In the genomic region with DNA sequence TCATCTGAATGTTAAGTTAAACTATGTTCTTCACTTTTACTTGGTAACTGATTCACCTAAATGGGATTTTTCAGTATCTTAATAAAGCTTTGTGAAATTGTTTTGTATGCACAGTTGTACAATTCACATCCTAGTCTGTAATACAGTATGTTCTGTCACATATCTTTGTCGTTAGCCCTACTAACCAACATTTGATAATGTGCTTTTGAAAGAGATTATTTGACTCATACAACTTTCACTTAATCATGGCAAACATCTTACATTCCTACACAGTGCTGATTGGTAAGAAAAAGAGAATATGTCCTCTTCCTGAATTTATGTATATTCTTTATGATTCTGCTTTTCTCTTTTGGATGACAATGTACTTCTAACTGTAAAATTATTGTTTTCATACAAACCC, we compare ENCODE assay signal across 17 cellular contexts.
DNase-seq lines count a peak whose midpoint lies in the region; ATAC-seq and TF ChIP-seq lines count a peak whose summit lies in the region.
"Had no signal": no experiment of that assay in that cellular context is flagged by ENCODE, and none has a peak within 500 bp of the region (broad histone marks: within the 10 kb centered on the region; RNA-seq: fewer than 3 reads in every experiment).

No MANE protein-coding gene starts in this region.

- TF ChIP-seq CTCF in HFFc6 (IDR thresholded peaks at IDR 0.05) (no peak), fibroblast of mammary gland (conservative IDR thresholded peaks at IDR 0.05; ENCODE audit: control insufficient read depth, insufficient read depth, low read depth, low read length) (no peak), smooth muscle cell (IDR thresholded peaks at IDR 0.05; ENCODE audit: borderline replicate concordance, insufficient read depth, poor library complexity, severe bottlenecking) (no peak), body of pancreas (IDR thresholded peaks at IDR 0.05) (no peak)

- H3K36me3 Mint-ChIP-seq in HFFc6 (ENCODE audit: low read depth) = peaks cover 30% of the 10 kb centered on the region

- H3K9ac ChIP-seq in adipocyte (ENCODE audit: low read length) (no peak overlapping the region), smooth muscle cell (ENCODE audit: low read depth) (peak overlapping the region; percentile 10)

- ATAC-seq in body of pancreas (no peak), HG03442 (IDR thresholded peaks at IDR 0.05; ENCODE audit: unreplicated experiment) (no peak), HG03097 (IDR thresholded peaks at IDR 0.05; ENCODE audit: low FRiP score, unreplicated experiment) (no peak)
- ATAC-seq: left lobe of liver had no signal

- no peaks in the 10 kb centered on the region for H3K27me3 Mint-ChIP-seq in HFFc6 (ENCODE audit: insufficient read depth)
- H3K27me3 Mint-ChIP-seq: brain had no signal

- no peak for DNase-seq in HFFc6
- DNase-seq in adipocyte (ENCODE audit: low read depth) = peak; percentile 29
- DNase-seq in fibroblast of mammary gland (ENCODE audit: low read depth) = peak; percentile 57
- DNase-seq in smooth muscle cell (lab: John Stamatoyannopoulos, UW; ENCODE audit: unreplicated experiment) = no peak
- no peak for DNase-seq in body of pancreas
- DNase-seq: activated CD4-positive, alpha-beta T cell treated with anti-CD3 and anti-CD28 coated beads for 4 hours; activated naive CD4-positive, alpha-beta T cell treated with Interleukin-2 at 50 U/mL for 16 hours; NCI-H146; SHP77 treated with DMSO at 0.1 percent for 48 hours; spleen; stimulated activated naive CD4-positive, alpha-beta T cell; transverse colon had no signal

- H4K20me1 ChIP-seq in smooth muscle cell (ENCODE audit: low read depth) = no peaks in the 10 kb centered on the region

- peaks cover 30% of the 10 kb centered on the region for H3K9me3 Mint-ChIP-seq in HFFc6

- H3K4me1 ChIP-seq in adipocyte (ENCODE audit: control insufficient read depth, insufficient read depth, low read length) (peaks cover 10% of the 10 kb centered on the region), smooth muscle cell (ENCODE audit: low read depth) (peaks cover 6% of the 10 kb centered on the region), body of pancreas (no peaks in the 10 kb centered on the region)
- H3K4me1 ChIP-seq: spleen had no signal

- intact Hi-C loops in body of pancreas (cut with DNase I) = no loop called here

- H3K27ac ChIP-seq in smooth muscle cell (ENCODE audit: low read depth) (peak overlapping the region; percentile 76), body of pancreas (no peak overlapping the region)
- H3K27ac ChIP-seq: C4-2B, spleen, transverse colon had no signal

- H3K4me3 ChIP-seq in adipocyte (ENCODE audit: low read length) (no peak overlapping the region), fibroblast of mammary gland (ENCODE audit: control insufficient read depth, low read depth, low read length) (no peak overlapping the region), smooth muscle cell (no peak overlapping the region), body of pancreas (no peak overlapping the region)
- H3K4me3 ChIP-seq: spleen, transverse colon had no signal

- WGBS in smooth muscle cell (ENCODE audit: low lambda C conversion rate) = 3% methylated on average over 1 of the region's 1 CpG
- 15 to 30% methylated on average over 1 of the region's 1 CpG for WGBS in body of pancreas, 2 donors

- peaks cover 40% of the 10 kb centered on the region for H3K4me1 Mint-ChIP-seq in HFFc6 (ENCODE audit: low read depth)

- peak overlapping the region; percentile 56 for H3K4me2 ChIP-seq in smooth muscle cell

- H3K79me2 ChIP-seq in smooth muscle cell (ENCODE audit: low read depth) = no peaks in the 10 kb centered on the region

- H2AFZ ChIP-seq in smooth muscle cell (ENCODE audit: low read depth) = no peak overlapping the region

- H3K36me3 ChIP-seq in adipocyte (ENCODE audit: control insufficient read depth, insufficient read depth, low read length, severe bottlenecking) (no peaks in the 10 kb centered on the region), smooth muscle cell (ENCODE audit: low read depth) (peaks cover 10% of the 10 kb centered on the region), body of pancreas (replicated peaks in 1 of 2; ENCODE audit: insufficient read depth in 1 of 2, low read depth in 2 of 2) (no peaks in the 10 kb centered on the region)
- H3K36me3 ChIP-seq: spleen, transverse colon had no signal

- peak overlapping the region; percentile 88 for H3K27ac Mint-ChIP-seq in HFFc6
- H3K27ac Mint-ChIP-seq: brain had no signal

- H3F3A ChIP-seq in smooth muscle cell (ENCODE audit: low read depth) = no peaks in the 10 kb centered on the region

- H3K4me3 Mint-ChIP-seq in HFFc6 = peak overlapping the region; percentile 72
- H3K4me3 Mint-ChIP-seq: brain had no signal

- TF ChIP-seq POLR2A in body of pancreas (IDR thresholded peaks at IDR 0.05) = no peak

- H3K27me3 ChIP-seq in adipocyte (replicated peaks; ENCODE audit: control insufficient read depth, insufficient read depth, low read length) (no peaks in the 10 kb centered on the region), smooth muscle cell (ENCODE audit: low read depth) (no peaks in the 10 kb centered on the region), body of pancreas (no peaks in the 10 kb centered on the region)
- H3K27me3 ChIP-seq: spleen, transverse colon had no signal

- H3K9me3 ChIP-seq in adipocyte (ENCODE audit: control insufficient read depth, low read length) (peaks cover 18% of the 10 kb centered on the region), smooth muscle cell (replicated peaks; ENCODE audit: low read depth) (peaks cover 7% of the 10 kb centered on the region), body of pancreas (peaks cover 0 to 11% (median 0%) of the 10 kb centered on the region in 3 donors)

Comparison
In these comparisons a context has a peak if more than half of its experiments do, and no peak if none do; other contexts are left out.
1. DNase-seq: peak in adipocyte (single experiment) and fibroblast of mammary gland (single experiment); none in HFFc6 (single experiment), smooth muscle cell (single experiment) and body of pancreas (0 of 4).